Comparison of ENCODE assay signal across 1 cellular context in the genomic region with DNA sequence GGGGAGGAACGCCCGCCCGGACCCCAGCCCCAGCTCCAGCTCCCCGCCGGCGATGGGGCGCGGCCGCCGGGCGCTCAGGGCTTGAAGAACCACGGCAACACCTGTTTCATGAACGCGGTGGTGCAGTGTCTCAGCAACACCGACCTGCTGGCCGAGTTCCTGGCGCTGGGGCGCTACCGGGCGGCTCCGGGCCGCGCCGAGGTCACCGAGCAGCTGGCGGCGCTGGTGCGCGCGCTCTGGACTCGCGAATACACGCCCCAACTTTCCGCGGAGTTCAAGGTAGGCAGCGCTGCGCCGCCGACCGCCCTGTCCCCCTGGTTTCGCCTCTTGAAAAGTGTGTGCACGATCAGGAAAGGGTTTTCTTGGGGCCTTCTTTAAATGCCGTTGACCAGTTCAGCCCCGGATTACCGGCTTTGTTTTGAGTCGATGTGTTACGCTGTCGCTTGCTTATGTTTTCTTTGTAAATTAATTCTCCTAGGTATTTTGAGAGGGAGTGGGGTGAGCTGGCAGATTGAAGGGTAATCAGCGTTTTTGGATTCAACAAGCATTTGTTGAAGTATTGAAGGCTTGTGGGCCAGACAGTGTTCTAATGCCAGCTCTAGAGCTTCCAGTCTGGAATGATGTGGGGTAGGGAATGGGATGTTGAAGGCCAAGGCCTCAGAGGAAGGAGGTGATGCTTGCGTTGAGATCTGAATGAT.
A peak's percentile ranks its signal among the peaks of the same experiment; 100 is the strongest.
TF ChIP-seq lines count a peak whose summit lies in the region.

No MANE protein-coding gene starts in this region.

TF ChIP-seq in HepG2, 621 proteins besides CTCF, POLR2A, EP300 and RAD21 (continues in another document):
- TF ChIP-seq, protein P1, sequence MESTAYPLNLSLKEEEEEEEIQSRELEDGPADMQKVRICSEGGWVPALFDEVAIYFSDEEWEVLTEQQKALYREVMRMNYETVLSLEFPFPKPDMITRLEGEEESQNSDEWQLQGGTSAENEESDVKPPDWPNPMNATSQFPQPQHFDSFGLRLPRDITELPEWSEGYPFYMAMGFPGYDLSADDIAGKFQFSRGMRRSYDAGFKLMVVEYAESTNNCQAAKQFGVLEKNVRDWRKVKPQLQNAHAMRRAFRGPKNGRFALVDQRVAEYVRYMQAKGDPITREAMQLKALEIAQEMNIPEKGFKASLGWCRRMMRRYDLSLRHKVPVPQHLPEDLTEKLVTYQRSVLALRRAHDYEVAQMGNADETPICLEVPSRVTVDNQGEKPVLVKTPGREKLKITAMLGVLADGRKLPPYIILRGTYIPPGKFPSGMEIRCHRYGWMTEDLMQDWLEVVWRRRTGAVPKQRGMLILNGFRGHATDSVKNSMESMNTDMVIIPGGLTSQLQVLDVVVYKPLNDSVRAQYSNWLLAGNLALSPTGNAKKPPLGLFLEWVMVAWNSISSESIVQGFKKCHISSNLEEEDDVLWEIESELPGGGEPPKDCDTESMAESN (CRISPR knock-in tag; conservative IDR thresholded peaks at IDR 0.05) = no peak
- no peak for TF ChIP-seq REPIN1 (CRISPR knock-in tag; IDR thresholded peaks at IDR 0.05; ENCODE audit: borderline replicate concordance, low read depth)
- peak; percentile 54; the same call in 1 of the 2 replicates for TF ChIP-seq GABPB1 (CRISPR knock-in tag; IDR thresholded peaks at IDR 0.05)
- TF ChIP-seq ZFY (CRISPR knock-in tag; IDR thresholded peaks at IDR 0.05) = peak; percentile 52; the same call in 1 of the 2 replicates
- no peak for TF ChIP-seq NFIB (CRISPR knock-in tag; IDR thresholded peaks at IDR 0.05; ENCODE audit: borderline replicate concordance)
- peak; percentile 39; the same call in 1 of the 2 replicates for TF ChIP-seq ZFX (CRISPR knock-in tag; IDR thresholded peaks at IDR 0.05; ENCODE audit: low read depth)
- TF ChIP-seq, protein P2, sequence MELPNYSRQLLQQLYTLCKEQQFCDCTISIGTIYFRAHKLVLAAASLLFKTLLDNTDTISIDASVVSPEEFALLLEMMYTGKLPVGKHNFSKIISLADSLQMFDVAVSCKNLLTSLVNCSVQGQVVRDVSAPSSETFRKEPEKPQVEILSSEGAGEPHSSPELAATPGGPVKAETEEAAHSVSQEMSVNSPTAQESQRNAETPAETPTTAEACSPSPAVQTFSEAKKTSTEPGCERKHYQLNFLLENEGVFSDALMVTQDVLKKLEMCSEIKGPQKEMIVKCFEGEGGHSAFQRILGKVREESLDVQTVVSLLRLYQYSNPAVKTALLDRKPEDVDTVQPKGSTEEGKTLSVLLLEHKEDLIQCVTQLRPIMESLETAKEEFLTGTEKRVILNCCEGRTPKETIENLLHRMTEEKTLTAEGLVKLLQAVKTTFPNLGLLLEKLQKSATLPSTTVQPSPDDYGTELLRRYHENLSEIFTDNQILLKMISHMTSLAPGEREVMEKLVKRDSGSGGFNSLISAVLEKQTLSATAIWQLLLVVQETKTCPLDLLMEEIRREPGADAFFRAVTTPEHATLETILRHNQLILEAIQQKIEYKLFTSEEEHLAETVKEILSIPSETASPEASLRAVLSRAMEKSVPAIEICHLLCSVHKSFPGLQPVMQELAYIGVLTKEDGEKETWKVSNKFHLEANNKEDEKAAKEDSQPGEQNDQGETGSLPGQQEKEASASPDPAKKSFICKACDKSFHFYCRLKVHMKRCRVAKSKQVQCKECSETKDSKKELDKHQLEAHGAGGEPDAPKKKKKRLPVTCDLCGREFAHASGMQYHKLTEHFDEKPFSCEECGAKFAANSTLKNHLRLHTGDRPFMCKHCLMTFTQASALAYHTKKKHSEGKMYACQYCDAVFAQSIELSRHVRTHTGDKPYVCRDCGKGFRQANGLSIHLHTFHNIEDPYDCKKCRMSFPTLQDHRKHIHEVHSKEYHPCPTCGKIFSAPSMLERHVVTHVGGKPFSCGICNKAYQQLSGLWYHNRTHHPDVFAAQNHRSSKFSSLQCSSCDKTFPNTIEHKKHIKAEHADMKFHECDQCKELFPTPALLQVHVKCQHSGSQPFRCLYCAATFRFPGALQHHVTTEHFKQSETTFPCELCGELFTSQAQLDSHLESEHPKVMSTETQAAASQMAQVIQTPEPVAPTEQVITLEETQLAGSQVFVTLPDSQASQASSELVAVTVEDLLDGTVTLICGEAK (IDR thresholded peaks at IDR 0.05) = no peak
- TF ChIP-seq, protein P2 (CRISPR knock-in tag; IDR thresholded peaks at IDR 0.05) = no peak
- TF ChIP-seq ZSCAN30 (CRISPR knock-in tag; IDR thresholded peaks at IDR 0.05) = no peak
- TF ChIP-seq, protein P3, sequence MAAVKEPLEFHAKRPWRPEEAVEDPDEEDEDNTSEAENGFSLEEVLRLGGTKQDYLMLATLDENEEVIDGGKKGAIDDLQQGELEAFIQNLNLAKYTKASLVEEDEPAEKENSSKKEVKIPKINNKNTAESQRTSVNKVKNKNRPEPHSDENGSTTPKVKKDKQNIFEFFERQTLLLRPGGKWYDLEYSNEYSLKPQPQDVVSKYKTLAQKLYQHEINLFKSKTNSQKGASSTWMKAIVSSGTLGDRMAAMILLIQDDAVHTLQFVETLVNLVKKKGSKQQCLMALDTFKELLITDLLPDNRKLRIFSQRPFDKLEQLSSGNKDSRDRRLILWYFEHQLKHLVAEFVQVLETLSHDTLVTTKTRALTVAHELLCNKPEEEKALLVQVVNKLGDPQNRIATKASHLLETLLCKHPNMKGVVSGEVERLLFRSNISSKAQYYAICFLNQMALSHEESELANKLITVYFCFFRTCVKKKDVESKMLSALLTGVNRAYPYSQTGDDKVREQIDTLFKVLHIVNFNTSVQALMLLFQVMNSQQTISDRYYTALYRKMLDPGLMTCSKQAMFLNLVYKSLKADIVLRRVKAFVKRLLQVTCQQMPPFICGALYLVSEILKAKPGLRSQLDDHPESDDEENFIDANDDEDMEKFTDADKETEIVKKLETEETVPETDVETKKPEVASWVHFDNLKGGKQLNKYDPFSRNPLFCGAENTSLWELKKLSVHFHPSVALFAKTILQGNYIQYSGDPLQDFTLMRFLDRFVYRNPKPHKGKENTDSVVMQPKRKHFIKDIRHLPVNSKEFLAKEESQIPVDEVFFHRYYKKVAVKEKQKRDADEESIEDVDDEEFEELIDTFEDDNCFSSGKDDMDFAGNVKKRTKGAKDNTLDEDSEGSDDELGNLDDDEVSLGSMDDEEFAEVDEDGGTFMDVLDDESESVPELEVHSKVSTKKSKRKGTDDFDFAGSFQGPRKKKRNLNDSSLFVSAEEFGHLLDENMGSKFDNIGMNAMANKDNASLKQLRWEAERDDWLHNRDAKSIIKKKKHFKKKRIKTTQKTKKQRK (IDR thresholded peaks at IDR 0.05; ENCODE audit: low read length) = no peak
- no peak; the same call in 1 of the 2 replicates for TF ChIP-seq CBFB (CRISPR knock-in tag; IDR thresholded peaks at IDR 0.05)
- TF ChIP-seq AHR (CRISPR knock-in tag; IDR thresholded peaks at IDR 0.05) = no peak
- peak; percentile 62; the same call in 1 of the 2 replicates for TF ChIP-seq HOXA3 (CRISPR knock-in tag; IDR thresholded peaks at IDR 0.05)
- TF ChIP-seq, protein P4, sequence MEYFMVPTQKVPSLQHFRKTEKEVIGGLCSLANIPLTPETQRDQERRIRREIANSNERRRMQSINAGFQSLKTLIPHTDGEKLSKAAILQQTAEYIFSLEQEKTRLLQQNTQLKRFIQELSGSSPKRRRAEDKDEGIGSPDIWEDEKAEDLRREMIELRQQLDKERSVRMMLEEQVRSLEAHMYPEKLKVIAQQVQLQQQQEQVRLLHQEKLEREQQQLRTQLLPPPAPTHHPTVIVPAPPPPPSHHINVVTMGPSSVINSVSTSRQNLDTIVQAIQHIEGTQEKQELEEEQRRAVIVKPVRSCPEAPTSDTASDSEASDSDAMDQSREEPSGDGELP (IDR thresholded peaks at IDR 0.05; ENCODE audit: borderline replicate concordance, low read depth) = peak; percentile 78; the same call in 1 of the 2 replicates
- TF ChIP-seq STAG1 (CRISPR knock-in tag; IDR thresholded peaks at IDR 0.05) = peak; percentile 45
- TF ChIP-seq, protein P5, sequence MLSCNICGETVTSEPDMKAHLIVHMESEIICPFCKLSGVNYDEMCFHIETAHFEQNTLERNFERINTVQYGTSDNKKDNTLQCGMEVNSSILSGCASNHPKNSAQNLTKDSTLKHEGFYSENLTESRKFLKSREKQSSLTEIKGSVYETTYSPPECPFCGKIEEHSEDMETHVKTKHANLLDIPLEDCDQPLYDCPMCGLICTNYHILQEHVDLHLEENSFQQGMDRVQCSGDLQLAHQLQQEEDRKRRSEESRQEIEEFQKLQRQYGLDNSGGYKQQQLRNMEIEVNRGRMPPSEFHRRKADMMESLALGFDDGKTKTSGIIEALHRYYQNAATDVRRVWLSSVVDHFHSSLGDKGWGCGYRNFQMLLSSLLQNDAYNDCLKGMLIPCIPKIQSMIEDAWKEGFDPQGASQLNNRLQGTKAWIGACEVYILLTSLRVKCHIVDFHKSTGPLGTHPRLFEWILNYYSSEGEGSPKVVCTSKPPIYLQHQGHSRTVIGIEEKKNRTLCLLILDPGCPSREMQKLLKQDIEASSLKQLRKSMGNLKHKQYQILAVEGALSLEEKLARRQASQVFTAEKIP (CRISPR knock-in tag; IDR thresholded peaks at IDR 0.05; ENCODE audit: borderline replicate concordance) = no peak
- TF ChIP-seq ZNF615 (CRISPR knock-in tag; IDR thresholded peaks at IDR 0.05; ENCODE audit: borderline replicate concordance) = no peak
- TF ChIP-seq, protein P6, sequence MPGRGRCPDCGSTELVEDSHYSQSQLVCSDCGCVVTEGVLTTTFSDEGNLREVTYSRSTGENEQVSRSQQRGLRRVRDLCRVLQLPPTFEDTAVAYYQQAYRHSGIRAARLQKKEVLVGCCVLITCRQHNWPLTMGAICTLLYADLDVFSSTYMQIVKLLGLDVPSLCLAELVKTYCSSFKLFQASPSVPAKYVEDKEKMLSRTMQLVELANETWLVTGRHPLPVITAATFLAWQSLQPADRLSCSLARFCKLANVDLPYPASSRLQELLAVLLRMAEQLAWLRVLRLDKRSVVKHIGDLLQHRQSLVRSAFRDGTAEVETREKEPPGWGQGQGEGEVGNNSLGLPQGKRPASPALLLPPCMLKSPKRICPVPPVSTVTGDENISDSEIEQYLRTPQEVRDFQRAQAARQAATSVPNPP (CRISPR knock-in tag; IDR thresholded peaks at IDR 0.05) = no peak
- TF ChIP-seq, protein P7, sequence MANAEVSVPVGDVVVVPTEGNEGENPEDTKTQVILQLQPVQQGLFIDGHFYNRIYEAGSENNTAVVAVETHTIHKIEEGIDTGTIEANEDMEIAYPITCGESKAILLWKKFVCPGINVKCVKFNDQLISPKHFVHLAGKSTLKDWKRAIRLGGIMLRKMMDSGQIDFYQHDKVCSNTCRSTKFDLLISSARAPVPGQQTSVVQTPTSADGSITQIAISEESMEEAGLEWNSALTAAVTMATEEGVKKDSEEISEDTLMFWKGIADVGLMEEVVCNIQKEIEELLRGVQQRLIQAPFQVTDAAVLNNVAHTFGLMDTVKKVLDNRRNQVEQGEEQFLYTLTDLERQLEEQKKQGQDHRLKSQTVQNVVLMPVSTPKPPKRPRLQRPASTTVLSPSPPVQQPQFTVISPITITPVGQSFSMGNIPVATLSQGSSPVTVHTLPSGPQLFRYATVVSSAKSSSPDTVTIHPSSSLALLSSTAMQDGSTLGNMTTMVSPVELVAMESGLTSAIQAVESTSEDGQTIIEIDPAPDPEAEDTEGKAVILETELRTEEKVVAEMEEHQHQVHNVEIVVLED (CRISPR knock-in tag; IDR thresholded peaks at IDR 0.05; ENCODE audit: borderline replicate concordance) = no peak
- no peak for TF ChIP-seq ZNF547 (CRISPR knock-in tag; IDR thresholded peaks at IDR 0.05)
- no peak for TF ChIP-seq CENPT (CRISPR knock-in tag; IDR thresholded peaks at IDR 0.05; ENCODE audit: low read depth)
- TF ChIP-seq FOXA3 (CRISPR knock-in tag; IDR thresholded peaks at IDR 0.05) = 0 out of 2 replicates have a peak, but pooled peaks have one; percentile 7
